Comparison of ENCODE assay signal across 20 cellular contexts in the genomic region with DNA sequence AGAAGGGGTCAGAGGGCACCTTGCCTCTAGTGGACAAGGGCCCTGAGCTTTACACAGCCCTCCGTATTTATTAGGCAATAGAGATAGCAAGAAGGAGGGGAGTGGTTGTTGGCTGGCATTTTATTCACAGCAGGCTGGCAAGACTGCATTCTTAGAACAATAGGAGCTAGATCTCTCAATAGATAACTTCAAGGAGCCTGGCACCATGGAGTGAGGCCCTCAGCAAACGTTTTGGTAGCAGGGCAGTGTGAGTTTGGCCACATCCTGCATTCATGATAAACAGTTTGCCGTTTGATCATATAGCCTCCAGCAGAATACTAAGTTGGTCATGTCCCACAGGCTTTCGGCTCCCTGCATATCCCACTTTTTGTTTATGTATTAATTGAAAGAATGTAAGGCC. TPM values are rescaled to one million over a fixed set of nuclear protein-coding genes. Genes with fewer than 3 reads are reported as not detected.
A peak's percentile ranks its signal among the peaks of the same experiment; 100 is the strongest.
DNase-seq lines count a peak whose midpoint lies in the region; TF ChIP-seq lines count a peak whose summit lies in the region.
"Had no signal": no experiment of that assay in that cellular context is flagged by ENCODE, and none has a peak within 500 bp of the region (broad histone marks: within the 10 kb centered on the region; RNA-seq: fewer than 3 reads in every experiment).

No MANE protein-coding gene starts in this region.

- H4K91ac ChIP-seq in trophoblast cell (ENCODE audit: low read depth, low read length): no peak overlapping the region

- H2AFZ ChIP-seq in trophoblast cell (ENCODE audit: insufficient read depth, low read length, poor library complexity): no peak overlapping the region
- H2AFZ ChIP-seq: GM23248 had no signal

- 62% methylated on average over 4 of the region's 4 CpGs for WGBS in esophagus muscularis mucosa
- no CpG with 5 or more reads among the region's 4 CpGs for WGBS in trophoblast cell (ENCODE audit: extremely low coverage, insufficient coverage, insufficient read length)

- no peaks in the 10 kb centered on the region for H3K79me1 ChIP-seq in trophoblast cell (ENCODE audit: low read length)

- intact Hi-C loops in esophagus muscularis mucosa (cut with DNase I): no loop called here

- H3K4ac ChIP-seq in trophoblast cell (ENCODE audit: low read depth, low read length): no peak overlapping the region

- H3K18ac ChIP-seq in trophoblast cell (ENCODE audit: low read length): no peak overlapping the region

- no peak overlapping the region for H3K14ac ChIP-seq in trophoblast cell (ENCODE audit: low read length)

- H3K4me3 ChIP-seq in esophagus muscularis mucosa (no peak overlapping the region), trophoblast cell (ENCODE audit: low read depth, low read length) (no peak overlapping the region)
- H3K4me3 ChIP-seq: BLaER1, GM23248, HAP-1 had no signal

- no peak for TF ChIP-seq EP300 in esophagus muscularis mucosa (IDR thresholded peaks at IDR 0.05)

- H3K4me1 ChIP-seq in esophagus muscularis mucosa: no peaks in the 10 kb centered on the region
- peaks cover under 1 to 2% of the 10 kb centered on the region in 2 experiments for H3K4me1 ChIP-seq in trophoblast cell (ENCODE audit: control insufficient read depth in 1 of 2, insufficient read depth in 2 of 2, low read length in 2 of 2)
- H3K4me1 ChIP-seq: BLaER1, HAP-1 had no signal

- TF ChIP-seq CTCF in esophagus muscularis mucosa (IDR thresholded peaks at IDR 0.05): no peak

- H3K36me3 ChIP-seq in esophagus muscularis mucosa (no peaks in the 10 kb centered on the region), trophoblast cell (ENCODE audit: control insufficient read depth in 1 of 2, insufficient read depth in 2 of 2, low read length in 2 of 2) (peaks cover 9 to 13% of the 10 kb centered on the region in 2 experiments)
- H3K36me3 ChIP-seq: BLaER1, HAP-1 had no signal

- H3K9me3 ChIP-seq in esophagus muscularis mucosa (no peaks in the 10 kb centered on the region), trophoblast cell (ENCODE audit: insufficient read depth, low read depth, low read length) (no peaks in the 10 kb centered on the region)
- H3K9me3 ChIP-seq: HAP-1 had no signal

- H2BK5ac ChIP-seq in trophoblast cell (ENCODE audit: low read depth, low read length, poor library complexity): no peak overlapping the region

- H4K12ac ChIP-seq in trophoblast cell (ENCODE audit: low read depth, low read length): no peak overlapping the region

- no peak overlapping the region for H3K23ac ChIP-seq in trophoblast cell (ENCODE audit: low read length)

- DNase-seq in EL: peak; percentile 35
- DNase-seq in RPMI7951 (ENCODE audit: low read depth): peak; percentile 56
- DNase-seq in esophagus muscularis mucosa (ENCODE audit: extremely low spot score): peak; percentile 82
- DNase-seq in trophoblast cell: peak; percentile 13 to 74
- no peak for DNase-seq in dermis blood vessel endothelial cell
- no peak for DNase-seq in NCI-H1417 treated with DMSO at 0.1 percent for 48 hours (lab: John Stamatoyannopoulos, UW)
- DNase-seq in caudate nucleus (lab: John Stamatoyannopoulos, UW): no peak
- DNase-seq: 8988T; CD4-positive, alpha-beta memory T cell; DMS153; DMS79; GM23248 had no signal

- H4K8ac ChIP-seq in trophoblast cell (ENCODE audit: low read depth, low read length): no peak overlapping the region

- H3K79me2 ChIP-seq in trophoblast cell (ENCODE audit: control insufficient read depth, insufficient read depth, low read length, poor library complexity): no peaks in the 10 kb centered on the region

- H2AK5ac ChIP-seq in trophoblast cell (ENCODE audit: low read length): no peak overlapping the region

- H2BK120ac ChIP-seq in trophoblast cell (ENCODE audit: insufficient read depth, low read length, poor library complexity): no peak overlapping the region

- H2BK12ac ChIP-seq in trophoblast cell (ENCODE audit: low read length): no peak overlapping the region

- no peaks in the 10 kb centered on the region for H3K27me3 ChIP-seq in esophagus muscularis mucosa
- H3K27me3 ChIP-seq in trophoblast cell (ENCODE audit: insufficient read depth, low read length): no peaks in the 10 kb centered on the region
- H3K27me3 ChIP-seq: BLaER1 had no signal

- H3K27ac ChIP-seq in esophagus muscularis mucosa (replicated peaks in 1 of 4): no peak overlapping the region
- no peak overlapping the region for H3K27ac ChIP-seq in trophoblast cell (ENCODE audit: low read depth, low read length)
- no peak overlapping the region for H3K27ac ChIP-seq in caudate nucleus (ENCODE audit: low read depth, low read length)
- H3K27ac ChIP-seq: BLaER1, GM23248, HL-60 had no signal

- no peak overlapping the region for H3K9ac ChIP-seq in trophoblast cell (ENCODE audit: low read length)
- H3K9ac ChIP-seq: BLaER1, GM23248 had no signal

- H3K4me2 ChIP-seq in trophoblast cell (ENCODE audit: low read length): no peak overlapping the region
- H3K4me2 ChIP-seq: BLaER1 had no signal

- no peak for TF ChIP-seq POLR2A in esophagus muscularis mucosa (IDR thresholded peaks at IDR 0.05; ENCODE audit: low read depth)

RNA-seq across cellular contexts. Expression of a gene that starts 31.6 kb away (rescaled TPM):
- total RNA-seq in RPMI7951 (2014; rRNA removed; shearing (Covaris generic)): not detected in 2 replicates
- not detected for total RNA-seq in esophagus muscularis mucosa
- not detected in 2 replicates for polyA plus RNA-seq in trophoblast cell (2013)
- not detected in 2 replicates for total RNA-seq in dermis blood vessel endothelial cell
- total RNA-seq: A673; CD4-positive, alpha-beta memory T cell; Daoy; H4 had no signal
- polyA plus RNA-seq: CD14-positive monocyte; CD4-positive, alpha-beta memory T cell had no signal

RNA-seq across cellular contexts. Expression of a gene that starts 42.1 kb away (rescaled TPM):
- not detected in 2 replicates for total RNA-seq in RPMI7951 (2014; rRNA removed; shearing (Covaris generic))
- total RNA-seq in esophagus muscularis mucosa (not detected), dermis blood vessel endothelial cell (not detected in 2 replicates)
- polyA plus RNA-seq in trophoblast cell (2013): not detected in 2 replicates
- total RNA-seq: A673; CD4-positive, alpha-beta memory T cell; Daoy; H4; HT1080 had no signal
- polyA plus RNA-seq: CD14-positive monocyte; CD4-positive, alpha-beta memory T cell had no signal

Comparison
In these comparisons a context has a peak if more than half of its experiments do, and no peak if none do; other contexts are left out.
1. DNase-seq: peak in EL (single experiment), RPMI7951 (single experiment), esophagus muscularis mucosa (single experiment) and trophoblast cell (2 of 2); none in dermis blood vessel endothelial cell (single experiment), NCI-H1417 treated with DMSO at 0.1 percent for 48 hours (single experiment) and caudate nucleus (0 of 61).